12 cellular contexts compared by ENCODE assay signal in the genomic region with DNA sequence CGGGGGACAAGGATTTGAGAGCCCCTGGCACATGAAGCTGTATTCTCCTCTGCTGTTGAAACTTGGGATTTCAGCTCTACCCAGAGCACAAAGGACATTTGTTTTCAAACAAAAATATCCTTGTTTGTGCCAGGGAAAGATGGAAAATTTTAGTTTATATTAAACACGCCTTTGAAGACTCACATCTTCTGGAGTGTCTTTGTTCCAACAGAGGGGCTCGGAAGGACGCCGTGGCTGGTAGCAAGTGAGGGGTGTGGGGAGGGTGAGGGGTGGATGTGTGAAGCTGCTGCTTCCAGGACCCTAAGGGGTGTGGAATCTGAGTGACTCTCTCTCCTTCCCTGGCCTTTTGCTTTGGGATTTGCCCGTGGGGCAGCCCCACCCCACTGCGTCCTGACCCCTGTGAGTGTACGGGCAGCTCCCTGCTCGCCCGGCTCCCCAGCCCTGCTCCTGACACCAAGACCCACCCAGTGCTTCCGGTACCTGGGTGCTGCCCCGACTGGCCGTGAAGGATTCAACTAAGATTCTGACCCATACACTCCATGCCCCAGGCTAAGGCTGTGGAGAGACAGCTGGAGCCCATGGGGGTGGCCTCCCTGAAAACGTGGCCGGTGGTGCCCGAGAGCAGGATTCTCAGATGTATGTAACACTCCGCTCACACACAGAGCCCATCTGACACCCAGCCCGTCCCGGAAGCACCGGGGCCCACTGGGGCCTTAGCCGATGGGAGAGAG. TPM values are rescaled to one million over a fixed set of nuclear protein-coding genes. Genes with fewer than 3 reads are reported as not detected.
DNase-seq lines count a peak whose midpoint lies in the region; ATAC-seq and TF ChIP-seq lines count a peak whose summit lies in the region.
"Had no signal": no experiment of that assay in that cellular context is flagged by ENCODE, and none has a peak within 500 bp of the region (broad histone marks: within the 10 kb centered on the region; RNA-seq: fewer than 3 reads in every experiment).

No MANE protein-coding gene starts in this region.

- peaks cover 58% of the 10 kb centered on the region for H3K79me2 ChIP-seq in GM23248 (ENCODE audit: insufficient read depth)
- peaks cover 63% of the 10 kb centered on the region for H3K79me2 ChIP-seq in mammary epithelial cell (ENCODE audit: insufficient read depth, low read length)
- H3K79me2 ChIP-seq in hepatocyte, result peaks cover 38% of the 10 kb centered on the region

- CTCF ChIA-PET in mammary epithelial cell (lab: Charles Lee; ENCODE audit: low non-redundant PET), result no interaction called here

- H3K9ac ChIP-seq in GM23248 (0 out of 2 replicates have a peak overlapping the region, but pooled peaks have one; percentile 47), mammary epithelial cell (ENCODE audit: insufficient read depth, low read length) (no peak overlapping the region), colonic mucosa (ENCODE audit: low read depth in 2 of 2, low read length in 2 of 2) (no peak overlapping the region)

- BruUV-seq in mammary epithelial cell (replicated peaks; lab: Mats Ljungman, UMichigan), result no TSS peak

- no peaks in the 10 kb centered on the region for H4K20me1 ChIP-seq in GM23248 (ENCODE audit: insufficient read depth)
- no peaks in the 10 kb centered on the region for H4K20me1 ChIP-seq in mammary epithelial cell (ENCODE audit: insufficient read depth, low read length)
- peaks cover 20% of the 10 kb centered on the region for H4K20me1 ChIP-seq in hepatocyte (ENCODE audit: insufficient read depth, poor library complexity, severe bottlenecking)

- in situ Hi-C loops in GM23248 (cut with MboI), result no loop called here
- in situ Hi-C loops in mammary epithelial cell (cut with MboI; ENCODE audit: low sequenced_read_pairs in 2 of 2), result no loop called here

- no peak for ATAC-seq in GM18868 (IDR thresholded peaks at IDR 0.05; ENCODE audit: unreplicated experiment)
- no peak for ATAC-seq in GM18517 (IDR thresholded peaks at IDR 0.05; ENCODE audit: unreplicated experiment)

- 58 to 59% methylated on average over 20 of the region's 21 CpGs for WGBS in GM23248 (ENCODE audit: low coverage in 1 of 2, low lambda C conversion rate in 2 of 2, missing lambda C conversion rate in 2 of 2), 2 experiments
- WGBS in mammary epithelial cell (ENCODE audit: low coverage, missing lambda C conversion rate), result 33% methylated on average over 2 of the region's 21 CpGs
- 90% methylated on average over 21 of the region's 21 CpGs for WGBS in hepatocyte (ENCODE audit: low lambda C conversion rate, missing lambda C conversion rate)

- H3K36me3 ChIP-seq in GM23248 (ENCODE audit: low read depth), result peaks cover 13% of the 10 kb centered on the region; the same call in 1 of the 2 replicates
- peaks cover 19% of the 10 kb centered on the region for H3K36me3 ChIP-seq in mammary epithelial cell (ENCODE audit: insufficient read depth, low read length)
- H3K36me3 ChIP-seq in hepatocyte (replicated peaks; ENCODE audit: insufficient read depth, low read depth), result no peaks in the 10 kb centered on the region
- peaks cover 13% of the 10 kb centered on the region for H3K36me3 ChIP-seq in colonic mucosa

- intact Hi-C loops in mammary epithelial cell (cut with micrococcal nuclease), result no loop called here
- intact Hi-C loops in colonic mucosa (cut with DNase I), result no loop called here

- H3K9me3 ChIP-seq in GM23248 (ENCODE audit: low read depth) (no peaks in the 10 kb centered on the region), mammary epithelial cell (replicated peaks; ENCODE audit: insufficient read depth, low read length) (no peaks in the 10 kb centered on the region), hepatocyte (ENCODE audit: low read depth) (no peaks in the 10 kb centered on the region), colonic mucosa (no peaks in the 10 kb centered on the region)

- no peaks in the 10 kb centered on the region for H3K9me2 ChIP-seq in GM23248 (ENCODE audit: insufficient read depth)
- no peaks in the 10 kb centered on the region for H3K9me2 ChIP-seq in hepatocyte (replicated peaks; ENCODE audit: insufficient read depth)

- TF ChIP-seq CTCF in mammary epithelial cell (conservative IDR thresholded peaks at IDR 0.05 in 1 of 2, IDR thresholded peaks at IDR 0.05 in 1 of 2; ENCODE audit: extremely low read depth in 1 of 2, insufficient read depth in 1 of 2, low read depth in 1 of 2, low read length in 2 of 2) (no peak), hepatocyte (IDR thresholded peaks at IDR 0.05; ENCODE audit: poor library complexity) (no peak), retinal pigment epithelial cell (conservative IDR thresholded peaks at IDR 0.05; ENCODE audit: low read depth, low read length) (peak; percentile 0), colonic mucosa (IDR thresholded peaks at IDR 0.05) (no peak)

- H3K4me2 ChIP-seq in GM23248 (ENCODE audit: unreplicated experiment) (no peak overlapping the region), mammary epithelial cell (ENCODE audit: insufficient read depth, low read depth, low read length) (peak overlapping the region; percentile 48), hepatocyte (no peak overlapping the region)

- H2AFZ ChIP-seq in GM23248 (no peak overlapping the region), mammary epithelial cell (ENCODE audit: low read depth, low read length) (no peak overlapping the region), hepatocyte (no peak overlapping the region)

- H3F3A ChIP-seq in GM23248 (ENCODE audit: insufficient read depth), result peaks cover 7% of the 10 kb centered on the region; the same call in 1 of the 2 replicates

- peaks cover 10% of the 10 kb centered on the region for H3K4me1 ChIP-seq in GM23248 (ENCODE audit: insufficient read depth)
- H3K4me1 ChIP-seq in mammary epithelial cell (ENCODE audit: insufficient read depth, low read length), result peaks cover 20% of the 10 kb centered on the region
- no peaks in the 10 kb centered on the region for H3K4me1 ChIP-seq in hepatocyte (ENCODE audit: insufficient read depth)
- no peaks in the 10 kb centered on the region for H3K4me1 ChIP-seq in colonic mucosa

- H3K27ac ChIP-seq in GM23248 (no peak overlapping the region), mammary epithelial cell (ENCODE audit: insufficient read depth, low read depth, low read length) (peak overlapping the region; percentile 24), hepatocyte (peak overlapping the region; percentile 72), colonic mucosa (no peak overlapping the region)
- H3K27ac ChIP-seq: HL-60 had no signal

- dilution Hi-C loops in mammary epithelial cell (cut with HindIII; ENCODE audit: low sequenced_read_pairs), result no loop called here

- DNase-seq in GM23248 (no peak), mammary epithelial cell (peak; percentile 48), hepatocyte (ENCODE audit: low spot score) (no peak), retinal pigment epithelial cell (ENCODE audit: low read depth) (no peak), colonic mucosa (no peak), NCI-H187 treated with DMSO at 0.1 percent for 48 hours (lab: John Stamatoyannopoulos, UW) (no peak)
- DNase-seq: CD4-positive, CD25-positive, alpha-beta regulatory T cell; NCI-H1105 treated with DMSO at 0.1 percent for 48 hours; nephron progenitor cell had no signal

- H3K4me3 ChIP-seq in GM23248 (no peak overlapping the region), mammary epithelial cell (replicated peaks in 1 of 3; ENCODE audit: insufficient read depth in 1 of 3, low read depth in 2 of 3, low read length in 3 of 3) (no peak overlapping the region), hepatocyte (no peak overlapping the region), retinal pigment epithelial cell (ENCODE audit: low read length) (no peak overlapping the region), colonic mucosa (no peak overlapping the region)

- H3K27me3 ChIP-seq in GM23248 (replicated peaks; ENCODE audit: insufficient read depth), result no peaks in the 10 kb centered on the region
- H3K27me3 ChIP-seq in mammary epithelial cell (ENCODE audit: insufficient read depth, low read length), result no peaks in the 10 kb centered on the region
- H3K27me3 ChIP-seq in hepatocyte, result no peaks in the 10 kb centered on the region
- H3K27me3 ChIP-seq in colonic mucosa, result no peaks in the 10 kb centered on the region

RNA-seq across cellular contexts. Expression of a gene that starts 59.6 kb away (rescaled TPM):
- total RNA-seq in GM23248 (2014; rRNA removed; shearing (Covaris generic)), result 21.9 and 36.5 TPM in 2 replicates
- polyA plus RNA-seq in GM23248 (2016; fragmentation: Nextera tagmentation; extraction: Ambion mirVana) (6.0 and 6.6 TPM in 2 replicates), mammary epithelial cell (5.6 TPM), hepatocyte (7.9 and 10.7 TPM in 2 replicates)
- total RNA-seq in mammary epithelial cell (10 to 100 TPM; 14.0 to 19.3 TPM), hepatocyte (25.1 and 30.0 TPM in 2 replicates), colonic mucosa (10 to 100 TPM in 1 of 2 donors, 1 to 10 TPM in 1; 8.4 to 13.1 TPM)
- polyA minus RNA-seq in mammary epithelial cell, result 9.1 TPM

Comparison
In these comparisons a context has a peak if more than half of its experiments do, and no peak if none do; other contexts are left out.
1. H3K27ac ChIP-seq: peak in mammary epithelial cell (single experiment) and hepatocyte (single experiment); none in GM23248 (single experiment) and colonic mucosa (single experiment).